ENCODE assay signal across 8 cellular contexts in the genomic region with DNA sequence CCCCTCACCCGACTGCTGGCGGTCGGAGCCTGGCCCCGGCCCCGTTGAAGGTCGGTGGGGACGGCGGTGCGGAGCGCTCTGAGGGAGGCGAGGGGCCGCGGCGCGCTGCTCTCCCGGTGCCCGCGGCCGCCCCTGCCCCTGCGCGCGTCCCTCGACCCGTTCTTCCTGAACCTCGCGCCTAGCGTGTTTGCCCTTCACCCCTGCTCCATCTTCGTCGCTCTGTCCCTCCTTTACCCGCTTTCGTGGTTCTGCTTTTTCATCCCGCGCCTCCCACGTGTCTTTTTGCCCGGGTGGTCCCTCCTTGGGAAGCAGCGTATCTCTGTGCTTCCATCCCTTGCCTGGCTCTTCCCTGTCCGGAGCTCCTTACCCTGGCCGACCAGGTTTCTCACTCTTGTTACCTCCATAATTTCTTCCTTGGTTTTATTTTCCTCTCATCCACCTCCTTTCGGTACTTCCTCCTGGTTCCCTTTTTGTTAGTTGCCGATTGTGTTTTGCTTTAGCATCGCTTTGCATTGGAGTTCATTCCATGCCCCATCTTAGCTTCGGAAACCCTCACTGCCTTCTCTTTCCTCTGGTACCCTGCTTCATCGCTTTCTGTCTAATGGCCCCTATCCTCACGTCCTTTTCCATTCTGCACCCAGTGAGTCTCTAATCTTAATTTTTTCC. TPM values are rescaled to one million over a fixed set of nuclear protein-coding genes. Genes with fewer than 3 reads are reported as not detected.
A peak's percentile ranks its signal among the peaks of the same experiment; 100 is the strongest.
DNase-seq lines count a peak whose midpoint lies in the region; ATAC-seq, FAIRE-seq and TF ChIP-seq lines count a peak whose summit lies in the region.

No MANE protein-coding gene starts in this region.

- WGBS in pancreas, 2 donors, result 1% methylated on average over 20 to 44 of the region's 44 CpGs

- H3K4me3 ChIP-seq in cardiac muscle cell (peak overlapping the region; percentile 54), pancreas (peak overlapping the region; percentile 67 to 89 (median 84))

- H3K9me3 Mint-ChIP-seq in HFFc6, result no peaks in the 10 kb centered on the region
- no peaks in the 10 kb centered on the region for H3K9me3 Mint-ChIP-seq in activated naive CD4-positive, alpha-beta T cell treated with anti-CD3 and anti-CD28 coated beads, Interleukin-2, amount 50 U/mL, for 72 hours

- H3K27ac Mint-ChIP-seq in HFFc6, result peak overlapping the region; percentile 75
- H3K27ac Mint-ChIP-seq in activated naive CD4-positive, alpha-beta T cell treated with anti-CD3 and anti-CD28 coated beads, Interleukin-2, amount 50 U/mL, for 72 hours, result peak overlapping the region; percentile 86 to 98

- no peak for TF ChIP-seq CTCF in HFFc6 (IDR thresholded peaks at IDR 0.05)
- TF ChIP-seq CTCF in cardiac muscle cell (IDR thresholded peaks at IDR 0.05; ENCODE audit: low read depth, low read length), result no peak
- TF ChIP-seq CTCF in pancreas (IDR thresholded peaks at IDR 0.05), result no peak

- H3K27ac ChIP-seq in cardiac muscle cell (peak overlapping the region; percentile 6), pancreas (peak overlapping the region; percentile 60 to 83 (median 74))

- H3K4me1 Mint-ChIP-seq in HFFc6 (ENCODE audit: low read depth), result peaks cover 30% of the 10 kb centered on the region

- intact Hi-C loops in pancreas (cut with DNase I), result no loop called here

- H3K9me3 ChIP-seq in cardiac muscle cell (ENCODE audit: low read depth) (no peaks in the 10 kb centered on the region), pancreas (no peaks in the 10 kb centered on the region)

- peak; percentile 0 for DNase-seq in stimulated activated CD4-positive, alpha-beta T cell treated with anti-CD3 and anti-CD28 coated beads, Interleukin-2, amount 100 ng/mL, for 4 hours (ENCODE audit: low read depth)
- no peak for DNase-seq in stimulated activated CD4-positive, alpha-beta T cell treated with anti-CD3 and anti-CD28 coated beads, Interleukin-4, amount 100 ng/mL, for 4 hours
- DNase-seq in HFFc6 (no peak), NAMALWA (ENCODE audit: low spot score) (peak; percentile 70), cardiac muscle cell (ENCODE audit: low read depth in 1 of 2, low spot score in 1 of 2) (peak; percentile 16 to 23), pancreas (peak in 1 of 6 donors; percentile 75), RCC 7860 (ENCODE audit: low spot score) (no peak)
- DNase-seq in activated naive CD4-positive, alpha-beta T cell treated with anti-CD3 and anti-CD28 coated beads, Interleukin-2, amount 50 U/mL, for 72 hours (ENCODE audit: low spot score in 2 of 2), result peak in 1 of 2 donors; percentile 4

- FAIRE-seq in pancreas (lab: Jason Lieb, UNC) (no peak), RCC 7860 (lab: Jason Lieb, UNC) (no peak)

- H3K27me3 Mint-ChIP-seq in HFFc6 (ENCODE audit: insufficient read depth), result peaks cover 6% of the 10 kb centered on the region

- H3K4me1 ChIP-seq in cardiac muscle cell (ENCODE audit: low read depth), result peaks cover 5% of the 10 kb centered on the region
- peaks cover 0 to 16% (median 6%) of the 10 kb centered on the region in 3 donors for H3K4me1 ChIP-seq in pancreas

- H3K36me3 ChIP-seq in cardiac muscle cell (no peaks in the 10 kb centered on the region), pancreas (no peaks in the 10 kb centered on the region)

- H3K27me3 ChIP-seq in cardiac muscle cell (no peaks in the 10 kb centered on the region), pancreas (no peaks in the 10 kb centered on the region)

- H3K36me3 Mint-ChIP-seq in HFFc6 (ENCODE audit: low read depth), result no peaks in the 10 kb centered on the region
- H3K36me3 Mint-ChIP-seq in activated naive CD4-positive, alpha-beta T cell treated with anti-CD3 and anti-CD28 coated beads, Interleukin-2, amount 50 U/mL, for 72 hours, result peaks cover 8 to 14% of the 10 kb centered on the region in 2 donors

- peak; percentile 26 to 42 for ATAC-seq in activated naive CD4-positive, alpha-beta T cell treated with anti-CD3 and anti-CD28 coated beads, Interleukin-2, amount 50 U/mL, for 72 hours
- ATAC-seq in pancreas, result peak; percentile 52 to 63 (median 58)

- H3K4me3 Mint-ChIP-seq in HFFc6, result peak overlapping the region; percentile 96

RNA-seq across cellular contexts. Expression of a gene that starts 0.7 kb away (rescaled TPM):
- total RNA-seq in HFFc6 (2021; fragmentation: NEBNext Ultra II Directional; extraction: Animal tissue kit (Norgen Biotek cat#: 25700)), result 1 to 10 TPM; 2.2 to 4.0 (median 3.9) TPM
- 10 to 100 TPM in 1 of 2 donors, 1 to 10 TPM in 1; 8.0 to 11.3 TPM for total RNA-seq in activated naive CD4-positive, alpha-beta T cell treated with anti-CD3 and anti-CD28 coated beads, Interleukin-2, amount 50 U/mL, for 72 hours
- total RNA-seq in cardiac muscle cell (11.0 and 27.1 TPM in 2 replicates), pancreas (10 to 100 TPM in 2 of 6 donors, 1 to 10 TPM in 4; 7.7 to 14.4 (median 8.4) TPM)
- polyA plus RNA-seq in cardiac muscle cell (11.5 and 21.9 TPM in 2 replicates), pancreas (10 to 100 TPM in 1 of 2 donors, 1 to 10 TPM in 1; 7.5 to 13.1 TPM)

Comparison
In these comparisons a context has a peak if more than half of its experiments do, and no peak if none do; other contexts are left out.
1. DNase-seq: peak in stimulated activated CD4-positive, alpha-beta T cell treated with anti-CD3 and anti-CD28 coated beads, Interleukin-2, amount 100 ng/mL, for 4 hours (single experiment), NAMALWA (single experiment) and cardiac muscle cell (2 of 2); none in stimulated activated CD4-positive, alpha-beta T cell treated with anti-CD3 and anti-CD28 coated beads, Interleukin-4, amount 100 ng/mL, for 4 hours (0 of 2), HFFc6 (single experiment) and RCC 7860 (single experiment).